Comparison of ENCODE assay signal across 8 cellular contexts in the genomic region with DNA sequence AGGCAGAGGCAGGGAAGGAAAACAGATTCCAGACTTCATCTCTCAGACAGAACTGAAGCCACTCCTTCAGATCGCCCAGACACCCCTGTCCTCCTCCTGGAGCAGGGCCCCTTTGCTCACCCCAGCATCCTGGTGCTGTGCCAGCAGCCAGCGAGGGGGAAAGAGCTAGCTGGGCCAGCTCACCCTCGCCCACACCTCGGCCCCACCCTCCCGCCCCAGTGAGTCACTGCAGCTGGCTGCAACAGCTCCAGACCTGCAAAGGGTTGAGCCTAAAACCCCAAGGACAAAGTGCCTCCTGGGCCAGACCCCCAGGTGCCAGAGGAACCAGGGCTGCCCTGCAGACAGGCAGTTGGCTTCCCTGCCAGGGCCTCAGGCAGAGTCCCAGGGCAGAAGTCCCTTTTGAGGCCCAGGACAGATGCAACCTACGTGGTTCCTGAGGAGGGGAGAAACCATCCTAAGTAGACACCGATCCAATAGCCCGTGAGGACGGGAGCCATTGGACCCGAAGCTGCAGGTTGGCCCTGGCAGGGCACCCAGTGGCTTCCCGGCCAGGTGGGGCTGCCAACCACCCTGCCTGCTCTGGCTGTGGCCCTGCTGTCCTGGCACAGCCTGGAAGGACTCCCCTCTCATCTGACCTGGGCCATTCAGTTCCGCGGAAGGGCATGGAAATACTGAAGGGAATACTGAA. TPM values are rescaled to one million over a fixed set of nuclear protein-coding genes. Genes with fewer than 3 reads are reported as not detected.
DNase-seq lines count a peak whose midpoint lies in the region; ATAC-seq, FAIRE-seq and TF ChIP-seq lines count a peak whose summit lies in the region.

No MANE protein-coding gene starts in this region.

- no peaks in the 10 kb centered on the region for H3K9me3 Mint-ChIP-seq in GM23338

- peaks cover 1 to 8% of the 10 kb centered on the region in 2 donors for H3K36me3 ChIP-seq in small intestine (ENCODE audit: control insufficient read depth in 2 of 2, insufficient read depth in 2 of 2, low read length in 2 of 2)
- H3K36me3 ChIP-seq in GM23338 (ENCODE audit: insufficient read depth), result no peaks in the 10 kb centered on the region

- H4K20me1 ChIP-seq in GM23338 (replicated peaks; ENCODE audit: insufficient read depth), result no peaks in the 10 kb centered on the region

- H3K4me3 Mint-ChIP-seq in GM23338, result no peak overlapping the region

- H3K4me1 ChIP-seq in small intestine (ENCODE audit: control insufficient read depth in 2 of 2, insufficient read depth in 1 of 2, low read depth in 1 of 2, low read length in 1 of 2) (peaks cover 18 to 30% of the 10 kb centered on the region in 2 donors), GM23338 (ENCODE audit: insufficient read depth) (peaks cover 26% of the 10 kb centered on the region; the same call in 1 of the 2 replicates)

- DNase-seq in EH (ENCODE audit: low read depth), result peak; percentile 90
- peak; percentile 48 for DNase-seq in NCI-H526 treated with DMSO at 0.1 percent for 48 hours (lab: John Stamatoyannopoulos, UW)
- DNase-seq in activated gamma-delta T cell (lab: John Stamatoyannopoulos, UW), result peak; percentile 40
- peak; percentile 80 for DNase-seq in left ventricle myocardium superior
- peak; percentile 84 for DNase-seq in small intestine
- DNase-seq in GM23338 (ENCODE audit: low spot score), result no peak
- no peak for DNase-seq in AML-193 (lab: John Stamatoyannopoulos, UW)
- no peak for DNase-seq in superior temporal gyrus (ENCODE audit: extremely low spot score)

- no peak for TF ChIP-seq CTCF in GM23338 (conservative IDR thresholded peaks at IDR 0.05; ENCODE audit: low read depth in 2 of 2)

- 0 out of 2 replicates have a peak, but pooled peaks cover 3% of the 10 kb centered on the region for H3F3A ChIP-seq in GM23338 (replicated peaks; ENCODE audit: low read depth)

- FAIRE-seq in small intestine (lab: Jason Lieb, UNC), result no peak

- no peaks in the 10 kb centered on the region for H3K9me2 ChIP-seq in GM23338 (ENCODE audit: insufficient read depth)

- H3K27ac Mint-ChIP-seq in GM23338, result no peak overlapping the region

- no peaks in the 10 kb centered on the region for H3K79me2 ChIP-seq in GM23338 (replicated peaks; ENCODE audit: insufficient read depth)

- H2AFZ ChIP-seq in GM23338, result no peak overlapping the region

- H3K4me3 ChIP-seq in small intestine (ENCODE audit: low read depth in 1 of 2, low read length in 2 of 2) (peak overlapping the region in 1 of 2 donors; percentile 9), GM23338 (no peak overlapping the region)

- peaks cover 47% of the 10 kb centered on the region for H3K4me1 Mint-ChIP-seq in GM23338

- 25 to 30% (median 28%) methylated on average over 12 to 13 of the region's 13 CpGs for WGBS in small intestine, 3 donors

- H3K9me3 ChIP-seq in small intestine (ENCODE audit: control insufficient read depth, low read depth), result no peaks in the 10 kb centered on the region

- H3K36me3 Mint-ChIP-seq in GM23338 (ENCODE audit: low read depth), result no peaks in the 10 kb centered on the region; the same call in 2 of the 3 replicates

- H3K27me3 Mint-ChIP-seq in GM23338 (ENCODE audit: insufficient read depth, low read depth, poor library complexity), result peaks cover 31% of the 10 kb centered on the region

- no peak overlapping the region for H3K4me2 ChIP-seq in GM23338

- intact Hi-C loops in left ventricle myocardium superior (cut with micrococcal nuclease), result no loop called here

- peak overlapping the region; percentile 86 to 89 for H3K27ac ChIP-seq in small intestine (ENCODE audit: low read depth in 1 of 2, low read length in 1 of 2)
- no peak overlapping the region for H3K27ac ChIP-seq in GM23338 (ENCODE audit: low read depth)

- peak; percentile 45 for ATAC-seq in left ventricle myocardium superior
- ATAC-seq in GM23338, result no peak

- H3K27me3 ChIP-seq in small intestine (ENCODE audit: control insufficient read depth in 2 of 2, insufficient read depth in 2 of 2, low read length in 2 of 2), result no peaks in the 10 kb centered on the region
- peaks cover 32% of the 10 kb centered on the region for H3K27me3 ChIP-seq in GM23338 (ENCODE audit: insufficient read depth)

TF ChIP-seq in GM23338, 12 proteins besides CTCF, POLR2A, EP300 and RAD21 (continues in another document):
- TF ChIP-seq STAT1 (IDR thresholded peaks at IDR 0.05; ENCODE audit: unreplicated experiment) (no peak), JUNB (IDR thresholded peaks at IDR 0.05; ENCODE audit: unreplicated experiment) (no peak), POLR2AphosphoS5 (IDR thresholded peaks at IDR 0.05; ENCODE audit: low read depth) (no peak), ZNF114 (CRISPR knock-in tag; IDR thresholded peaks at IDR 0.05) (no peak), NANOG (IDR thresholded peaks at IDR 0.05; ENCODE audit: borderline replicate concordance) (no peak), CREB1 (CRISPR knock-in tag; IDR thresholded peaks at IDR 0.05; ENCODE audit: low read depth) (no peak)
- TF ChIP-seq, protein P1, sequence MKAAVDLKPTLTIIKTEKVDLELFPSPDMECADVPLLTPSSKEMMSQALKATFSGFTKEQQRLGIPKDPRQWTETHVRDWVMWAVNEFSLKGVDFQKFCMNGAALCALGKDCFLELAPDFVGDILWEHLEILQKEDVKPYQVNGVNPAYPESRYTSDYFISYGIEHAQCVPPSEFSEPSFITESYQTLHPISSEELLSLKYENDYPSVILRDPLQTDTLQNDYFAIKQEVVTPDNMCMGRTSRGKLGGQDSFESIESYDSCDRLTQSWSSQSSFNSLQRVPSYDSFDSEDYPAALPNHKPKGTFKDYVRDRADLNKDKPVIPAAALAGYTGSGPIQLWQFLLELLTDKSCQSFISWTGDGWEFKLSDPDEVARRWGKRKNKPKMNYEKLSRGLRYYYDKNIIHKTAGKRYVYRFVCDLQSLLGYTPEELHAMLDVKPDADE (IDR thresholded peaks at IDR 0.05), result no peak
- TF ChIP-seq, protein P2, sequence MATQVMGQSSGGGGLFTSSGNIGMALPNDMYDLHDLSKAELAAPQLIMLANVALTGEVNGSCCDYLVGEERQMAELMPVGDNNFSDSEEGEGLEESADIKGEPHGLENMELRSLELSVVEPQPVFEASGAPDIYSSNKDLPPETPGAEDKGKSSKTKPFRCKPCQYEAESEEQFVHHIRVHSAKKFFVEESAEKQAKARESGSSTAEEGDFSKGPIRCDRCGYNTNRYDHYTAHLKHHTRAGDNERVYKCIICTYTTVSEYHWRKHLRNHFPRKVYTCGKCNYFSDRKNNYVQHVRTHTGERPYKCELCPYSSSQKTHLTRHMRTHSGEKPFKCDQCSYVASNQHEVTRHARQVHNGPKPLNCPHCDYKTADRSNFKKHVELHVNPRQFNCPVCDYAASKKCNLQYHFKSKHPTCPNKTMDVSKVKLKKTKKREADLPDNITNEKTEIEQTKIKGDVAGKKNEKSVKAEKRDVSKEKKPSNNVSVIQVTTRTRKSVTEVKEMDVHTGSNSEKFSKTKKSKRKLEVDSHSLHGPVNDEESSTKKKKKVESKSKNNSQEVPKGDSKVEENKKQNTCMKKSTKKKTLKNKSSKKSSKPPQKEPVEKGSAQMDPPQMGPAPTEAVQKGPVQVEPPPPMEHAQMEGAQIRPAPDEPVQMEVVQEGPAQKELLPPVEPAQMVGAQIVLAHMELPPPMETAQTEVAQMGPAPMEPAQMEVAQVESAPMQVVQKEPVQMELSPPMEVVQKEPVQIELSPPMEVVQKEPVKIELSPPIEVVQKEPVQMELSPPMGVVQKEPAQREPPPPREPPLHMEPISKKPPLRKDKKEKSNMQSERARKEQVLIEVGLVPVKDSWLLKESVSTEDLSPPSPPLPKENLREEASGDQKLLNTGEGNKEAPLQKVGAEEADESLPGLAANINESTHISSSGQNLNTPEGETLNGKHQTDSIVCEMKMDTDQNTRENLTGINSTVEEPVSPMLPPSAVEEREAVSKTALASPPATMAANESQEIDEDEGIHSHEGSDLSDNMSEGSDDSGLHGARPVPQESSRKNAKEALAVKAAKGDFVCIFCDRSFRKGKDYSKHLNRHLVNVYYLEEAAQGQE (IDR thresholded peaks at IDR 0.05; ENCODE audit: unreplicated experiment), result no peak

RNA-seq across cellular contexts. Expression of a gene that starts 7.2 kb away (rescaled TPM):
- 354 TPM for total RNA-seq in left ventricle myocardium superior
- polyA plus RNA-seq in small intestine, result 100 to 1,000 TPM in 1 of 3 donors, 10 to 100 TPM in 2; 72.1 to 110 (median 74.0) TPM
- 1.7 and 2.1 TPM in 2 replicates for total RNA-seq in GM23338 (2014; rRNA removed; shearing (Covaris generic))
- 0.91 and 1.1 TPM in 2 replicates for polyA plus RNA-seq in GM23338 (2016; fragmentation: Nextera tagmentation; extraction: Ambion mirVana)

RNA-seq across cellular contexts. Expression of a gene that starts 34.3 kb away (rescaled TPM):
- total RNA-seq in left ventricle myocardium superior, result 804 TPM
- polyA plus RNA-seq in small intestine, result 1,000 to 10,000 TPM; 1,124 to 2,500 (median 1,741) TPM
- 1,200 and 1,316 TPM in 2 replicates for total RNA-seq in GM23338 (2014; rRNA removed; shearing (Covaris generic))
- 696 and 736 TPM in 2 replicates for polyA plus RNA-seq in GM23338 (2016; fragmentation: Nextera tagmentation; extraction: Ambion mirVana)

RNA-seq across cellular contexts. Expression of a gene that starts 51.9 kb away (rescaled TPM):
- 12.3 TPM for total RNA-seq in left ventricle myocardium superior
- polyA plus RNA-seq in small intestine (10 to 100 TPM in 2 of 3 donors, 1 to 10 TPM in 1; 7.8 to 20.1 (median 13.7) TPM), GM23338 (2016; fragmentation: Nextera tagmentation; extraction: Ambion mirVana) (12.8 and 14.0 TPM in 2 replicates)
- 15.2 and 22.2 TPM in 2 replicates for total RNA-seq in GM23338 (2014; rRNA removed; shearing (Covaris generic))

Comparison
In these comparisons a context has a peak if more than half of its experiments do, and no peak if none do; other contexts are left out.
1. DNase-seq: peak in EH (single experiment), NCI-H526 treated with DMSO at 0.1 percent for 48 hours (single experiment), activated gamma-delta T cell (single experiment), left ventricle myocardium superior (single experiment) and small intestine (single experiment); none in GM23338 (single experiment), AML-193 (0 of 2) and superior temporal gyrus (single experiment).
2. RNA of a gene that starts 7.2 kb away (total RNA-seq): 354 TPM in left ventricle myocardium superior (single experiment); 1.7 to 2.1 TPM in GM23338; every median in the first group is over 100 times any median in the second.